In genomic region chr6:150867117-150867516, GRCh38 we compare ENCODE assay signal across 8 cellular contexts. TPM values are rescaled to one million over a fixed set of nuclear protein-coding genes. Genes with fewer than 3 reads are reported as not detected.
A peak's percentile ranks its signal among the peaks of the same experiment; 100 is the strongest.
DNase-seq lines count a peak whose midpoint lies in the region; ATAC-seq and TF ChIP-seq lines count a peak whose summit lies in the region.

No MANE protein-coding gene starts in this region.

- no peaks in the 10 kb centered on the region for H3K36me3 Mint-ChIP-seq in natural killer cell

- no peak for ATAC-seq in natural killer cell

- TF ChIP-seq CTCF in colonic mucosa (IDR thresholded peaks at IDR 0.05) (no peak), natural killer cell (IDR thresholded peaks at IDR 0.05) (no peak), GM10248 (IDR thresholded peaks at IDR 0.05; ENCODE audit: control extremely low read depth, extremely low read depth, low read depth, missing control alignments) (no peak)

- H3K36me3 ChIP-seq in BLaER1 (peaks cover 15% of the 10 kb centered on the region; the same call in 1 of the 2 replicates), MG63 (peaks cover 36% of the 10 kb centered on the region), colonic mucosa (no peaks in the 10 kb centered on the region)

- peak overlapping the region; percentile 17 to 32 for H3K27ac Mint-ChIP-seq in natural killer cell

- intact Hi-C loops in colonic mucosa (cut with DNase I), result no loop called here
- intact Hi-C loops in natural killer cell (cut with micrococcal nuclease), result no loop called here

- H3K27ac ChIP-seq in BLaER1, result peak overlapping the region; percentile 98
- peak overlapping the region; percentile 78 for H3K27ac ChIP-seq in colonic mucosa

- H3K4me2 ChIP-seq in BLaER1, result peak overlapping the region; percentile 90

- CTCF ChIA-PET in GM10248 (lab: Yijun Ruan, JAX), result interaction anchor here (3.3 to 8.1 kb wide), 2 partner anchors 15 to 23 kb away, joined by 14 to 66 read pairs; no protein-coding TSS in a partner anchor

- peaks cover 14 to 18% of the 10 kb centered on the region in 2 donors for H3K27me3 Mint-ChIP-seq in natural killer cell (ENCODE audit: low read depth in 2 of 2)

- POLR2A ChIA-PET in GM10248 (lab: Yijun Ruan, JAX), result no interaction called here

- H3K9ac ChIP-seq in BLaER1 (peak overlapping the region; percentile 97), colonic mucosa (ENCODE audit: low read depth in 2 of 2, low read length in 2 of 2) (peak overlapping the region; percentile 57 to 80)

- peak overlapping the region; percentile 96 for H3K4me3 ChIP-seq in BLaER1
- H3K4me3 ChIP-seq in MG63, result peak overlapping the region; percentile 90
- peak overlapping the region; percentile 95 for H3K4me3 ChIP-seq in colonic mucosa

- H3K4me3 Mint-ChIP-seq in natural killer cell, result peak overlapping the region; percentile 89

- no peaks in the 10 kb centered on the region for H3K9me3 Mint-ChIP-seq in natural killer cell

- H3K4me1 ChIP-seq in BLaER1, result peaks cover 30% of the 10 kb centered on the region
- no peaks in the 10 kb centered on the region for H3K4me1 ChIP-seq in colonic mucosa

- no peaks in the 10 kb centered on the region for H3K27me3 ChIP-seq in BLaER1
- H3K27me3 ChIP-seq in MG63, result no peaks in the 10 kb centered on the region
- no peaks in the 10 kb centered on the region for H3K27me3 ChIP-seq in colonic mucosa

- peaks cover 7 to 14% of the 10 kb centered on the region in 2 donors for H3K4me1 Mint-ChIP-seq in natural killer cell

- peaks cover 56% of the 10 kb centered on the region for H4K20me1 ChIP-seq in BLaER1

- H3K9me3 ChIP-seq in BLaER1 (no peaks in the 10 kb centered on the region), MG63 (no peaks in the 10 kb centered on the region), colonic mucosa (no peaks in the 10 kb centered on the region)

- no peak for DNase-seq in MG63
- DNase-seq in colonic mucosa, result no peak
- DNase-seq in natural killer cell, result no peak
- DNase-seq in activated gamma-delta T cell treated with Interleukin-2 at 50 U/mL for 16 hours, result no peak
- no peak for DNase-seq in SKM-1 (lab: John Stamatoyannopoulos, UW; ENCODE audit: unreplicated experiment)
- DNase-seq in GM10248 (ENCODE audit: extremely low spot score), result no peak
- no peak for DNase-seq in T1000 (lab: John Stamatoyannopoulos, UW)

RNA-seq across cellular contexts. Expression of gene MTHFD1L, which starts 1.6 kb away (rescaled TPM):
- 64.8 and 116 TPM in 2 replicates for total RNA-seq in MG63 (2014; rRNA removed; shearing (Covaris generic); ENCODE audit: low replicate concordance)
- 10 to 100 TPM in 1 of 2 donors, 1 to 10 TPM in 1; 9.2 to 23.3 TPM for total RNA-seq in colonic mucosa
- total RNA-seq in natural killer cell, result 1 to 10 TPM; 3.8 to 4.5 (median 4.3) TPM
